8 cellular contexts compared by ENCODE assay signal in genomic region chr1:151157067-151157531, GRCh38. TPM values are rescaled to one million over a fixed set of nuclear protein-coding genes. Genes with fewer than 3 reads are reported as not detected.
DNase-seq lines count a peak whose midpoint lies in the region; ATAC-seq, FAIRE-seq and TF ChIP-seq lines count a peak whose summit lies in the region.

No MANE protein-coding gene starts in this region.

- no peaks in the 10 kb centered on the region for H3K9me3 ChIP-seq in GM12878 (replicated peaks; ENCODE audit: control insufficient read depth, insufficient read depth, low read length)
- H3K9me3 ChIP-seq in small intestine (ENCODE audit: control insufficient read depth, low read depth) = no peaks in the 10 kb centered on the region
- H3K9me3 ChIP-seq in MM.1S (replicated peaks; ENCODE audit: insufficient read depth, low read length) = no peaks in the 10 kb centered on the region

- no peaks in the 10 kb centered on the region for H3K9me2 ChIP-seq in MM.1S (replicated peaks; ENCODE audit: insufficient read depth, low read length)

- H3K9ac ChIP-seq in GM12878 (ENCODE audit: control insufficient read depth, insufficient read depth, low read length) = peak overlapping the region; percentile 81
- no peak overlapping the region for H3K9ac ChIP-seq in MM.1S (ENCODE audit: low read length)

- peak overlapping the region; percentile 99 to 100 (median 100) for H3K4me3 Mint-ChIP-seq in T-cell

- no peak for TF ChIP-seq EP300 in GM12878 (IDR thresholded peaks at IDR 0.05; ENCODE audit: borderline replicate concordance in 1 of 2, control insufficient read depth in 1 of 2, low read depth in 2 of 2, low read length in 2 of 2)

- CTCF ChIA-PET in T-cell (lab: Charles Lee) = interaction anchor here (0.5 to 5.1 kb wide), 15 partner anchors 9 to 241 kb away, joined by 3 to 144 read pairs (median 5); partner anchors contain the start of genes GABPB2 (in 1 of the 2), LYSMD1 (in 1 of the 2), MINDY1 (in 1 of the 2) and PSMD4 (in 1 of the 2)
- CTCF ChIA-PET in GM12878 (lab: Yijun Ruan, JAX) = interaction anchor here (0.6 to 8.4 kb wide), 45 partner anchors 9 to 683 kb away, joined by 3 to 353 read pairs (median 4); partner anchors contain the start of genes C2CD4D, GABPB2, LYSMD1 and MINDY1

- H3K79me2 ChIP-seq in GM12878 (ENCODE audit: control insufficient read depth, insufficient read depth, low read length) (peaks cover 20% of the 10 kb centered on the region), MM.1S (ENCODE audit: low read length) (no peaks in the 10 kb centered on the region)

- peaks cover 5 to 6% of the 10 kb centered on the region in 2 experiments for H3K36me3 ChIP-seq in GM12878 (ENCODE audit: control insufficient read depth in 2 of 2, insufficient read depth in 2 of 2, low read length in 1 of 2)
- peaks cover 4% of the 10 kb centered on the region in 2 donors for H3K36me3 ChIP-seq in small intestine (ENCODE audit: control insufficient read depth in 2 of 2, insufficient read depth in 2 of 2, low read length in 2 of 2)
- no peaks in the 10 kb centered on the region for H3K36me3 ChIP-seq in MM.1S (replicated peaks; ENCODE audit: insufficient read depth, low read length)

- in situ Hi-C loops in GM12878 (cut with MboI) = loop anchor here (5.0 kb wide), 2 partner anchors 60 to 135 kb away; no protein-coding TSS in a partner anchor

- FAIRE-seq in GM12878 (lab: Jason Lieb, UNC) = no peak
- no peak for FAIRE-seq in small intestine (lab: Jason Lieb, UNC)
- no peak for FAIRE-seq in H54 (lab: Jason Lieb, UNC)

- no peaks in the 10 kb centered on the region for H3K27me3 Mint-ChIP-seq in T-cell

- H3K27me3 ChIP-seq in GM12878 (replicated peaks in 1 of 2; ENCODE audit: control insufficient read depth in 2 of 2, insufficient read depth in 2 of 2, low read length in 1 of 2) (no peaks in the 10 kb centered on the region), small intestine (ENCODE audit: control insufficient read depth in 2 of 2, insufficient read depth in 2 of 2, low read length in 2 of 2) (no peaks in the 10 kb centered on the region), MM.1S (replicated peaks; ENCODE audit: insufficient read depth, low read length) (no peaks in the 10 kb centered on the region)

- H3K4me2 ChIP-seq in GM12878 (ENCODE audit: control insufficient read depth, insufficient read depth) (peak overlapping the region; percentile 81), MM.1S (ENCODE audit: low read depth, low read length) (no peak overlapping the region)

- H4K20me1 ChIP-seq in GM12878 (ENCODE audit: control insufficient read depth, insufficient read depth) (no peaks in the 10 kb centered on the region), MM.1S (ENCODE audit: insufficient read depth, low read length) (no peaks in the 10 kb centered on the region)

- H3K27ac ChIP-seq in GM12878 (ENCODE audit: control insufficient read depth, insufficient read depth) (peak overlapping the region; percentile 81), small intestine (ENCODE audit: low read depth in 1 of 2, low read length in 1 of 2) (peak overlapping the region; percentile 27 to 52), MM.1S (ENCODE audit: low read length) (no peak overlapping the region)

- POLR2A ChIA-PET in T-cell (lab: Charles Lee) (interaction anchor here in 1 of 2 donors (0.6 kb wide), 1 partner anchor 734 kb away, joined by 3 read pairs; no protein-coding TSS in a partner anchor), GM12878 (lab: Charles Lee) (interaction anchor here (0.6 to 2.3 kb wide), 10 partner anchors 9 to 170 kb away, joined by 3 to 19 read pairs (median 5); partner anchors contain the start of genes LYSMD1, MINDY1, PI4KB and SCNM1)

- peaks cover 50 to 66% (median 63%) of the 10 kb centered on the region in 3 donors for H3K4me1 Mint-ChIP-seq in T-cell

- no peaks in the 10 kb centered on the region for H3K9me3 Mint-ChIP-seq in T-cell

- intact Hi-C loops in GM12878 (cut with micrococcal nuclease; ENCODE audit: unreplicated experiment) = loop anchor here (2.0 kb wide), 1 partner anchor 94 kb away; no protein-coding TSS in a partner anchor

- RAD21 ChIA-PET in GM12878 (lab: Charles Lee; ENCODE audit: unreplicated experiment) = interaction anchor here (0.5 to 8.7 kb wide), 23 partner anchors 9 to 420 kb away, joined by 3 to 198 read pairs (median 8); partner anchors contain the start of genes C1orf56, CDC42SE1, GABPB2 and LYSMD1

- no peaks in the 10 kb centered on the region for H3F3A ChIP-seq in MM.1S (ENCODE audit: insufficient read depth, low read length)

- TF ChIP-seq POLR2A in GM12878 (IDR thresholded peaks at IDR 0.05; ENCODE audit: low read depth, low read length) (0 out of 2 replicates have a peak, but pooled peaks have one; percentile 35), H54 (IDR thresholded peaks at IDR 0.05; ENCODE audit: low read depth, low read length) (no peak)

- SMC1A ChIA-PET in GM12878 (lab: Charles Lee; ENCODE audit: uncharacterized antibody, unreplicated experiment) = interaction anchor here (0.7 to 11.1 kb wide), 24 partner anchors 8 to 184 kb away, joined by 3 to 282 read pairs (median 4); partner anchors contain the start of genes CDC42SE1, LYSMD1, MINDY1 and PSMD4

- H3K27ac Mint-ChIP-seq in T-cell = peak overlapping the region; percentile 97 to 100

- 19% methylated on average over 6 of the region's 6 CpGs for WGBS in GM12878 (ENCODE audit: insufficient coverage, insufficient replicate concordance, low lambda C conversion rate, missing lambda C conversion rate)
- WGBS in small intestine, 3 donors = 66 to 89% (median 81%) methylated on average over 6 of the region's 6 CpGs

- H3K4me3 ChIP-seq in GM12864 (ENCODE audit: low read depth, low read length) (peak overlapping the region; percentile 64), GM12878 (peak overlapping the region; percentile 85), small intestine (ENCODE audit: low read depth in 1 of 2, low read length in 2 of 2) (peak overlapping the region in 1 of 2 donors; percentile 31), MM.1S (ENCODE audit: low read length) (no peak overlapping the region)

- no peak for TF ChIP-seq RAD21 in GM12878 (IDR thresholded peaks at IDR 0.05; ENCODE audit: insufficient read depth, low read depth, low read length)

- BruUV-seq in GM12878 (replicated peaks; lab: Mats Ljungman, UMichigan) = no TSS peak

- no peak for TF ChIP-seq CTCF in GM12864 (IDR thresholded peaks at IDR 0.05; ENCODE audit: low read depth, low read length, missing control alignments)
- no peak for TF ChIP-seq CTCF in GM12878 (IDR thresholded peaks at IDR 0.05 in 2 of 3, conservative IDR thresholded peaks at IDR 0.05 in 1 of 3; ENCODE audit: control insufficient read depth in 2 of 3, extremely low read depth in 1 of 3, insufficient read depth in 1 of 3, low read depth in 3 of 3, low read length in 3 of 3)
- TF ChIP-seq CTCF in MM.1S (IDR thresholded peaks at IDR 0.05; ENCODE audit: low read length) = no peak

- ATAC-seq in T-cell (replicated peaks in 1 of 4) = peak; percentile 58 to 78 (median 72)
- ATAC-seq in GM12878 = peak; percentile 68

- H2AFZ ChIP-seq in GM12878 (ENCODE audit: control insufficient read depth, low read depth, low read length) (peak overlapping the region; percentile 75), MM.1S (ENCODE audit: low read length) (no peak overlapping the region)

- DNase-seq in GM12864 (ENCODE audit: low read depth) (no peak), T-cell (peak in 33 of 34 experiments; percentile 28 to 74 (median 50)), GM12878 (ENCODE audit: low read depth, low spot score) (no peak), small intestine (peak; percentile 37), HuH-7 (ENCODE audit: low spot score) (no peak), H54 (ENCODE audit: insufficient read length, low spot score) (no peak), MM.1S (no peak), RKO (ENCODE audit: low spot score) (no peak)

- peaks cover 30% of the 10 kb centered on the region for H3K4me1 ChIP-seq in GM12878 (ENCODE audit: control insufficient read depth, insufficient read depth, low read length)
- no peaks in the 10 kb centered on the region for H3K4me1 ChIP-seq in small intestine (ENCODE audit: control insufficient read depth in 2 of 2, insufficient read depth in 1 of 2, low read depth in 1 of 2, low read length in 1 of 2)
- no peaks in the 10 kb centered on the region for H3K4me1 ChIP-seq in MM.1S (ENCODE audit: low read length)

- peaks cover 27% of the 10 kb centered on the region for H3K36me3 Mint-ChIP-seq in T-cell

RNA-seq across cellular contexts. Expression of gene TNFAIP8L2, which starts 0.7 kb away (rescaled TPM):
- total RNA-seq in T-cell (10 to 100 TPM in 3 of 5 donors, 1 to 10 TPM in 2; 3.7 to 41.2 (median 38.8) TPM), GM12878 (2014; rRNA removed) (13.6 and 14.4 TPM in 2 replicates), GM12878 (2014; rRNA removed; fragmentation: Illumina TruSeq; extraction: Trizol) (9.0 and 10.0 TPM in 2 replicates), GM12878 (2021) (5.4 and 6.2 TPM in 2 replicates)
- 15.1 and 17.0 TPM in 2 replicates for total RNA-seq in GM12878 (2013; cell fraction: nucleolus; rRNA removed)
- polyA plus RNA-seq in GM12878 (2011; ENCODE audit: low read depth) = 3.3 TPM
- polyA plus RNA-seq in GM12878 (2011; rRNA removed) (12.9 and 16.7 TPM in 2 replicates), GM12878 (2014; fragmentation: Illumina TruSeq; extraction: Trizol) (7.4 and 7.7 TPM in 2 replicates), GM12878 (2014; fragmentation: Nextera tagmentation; extraction: Ambion mirVana) (10 to 100 TPM; 23.9 to 26.3 TPM), GM12878 (2014; rRNA removed) (12.1 and 14.8 TPM in 2 replicates), GM12878 (2016; fragmentation: Nextera tagmentation; extraction: Ambion mirVana) (10 to 100 TPM; 12.0 to 15.7 TPM), small intestine (10 to 100 TPM in 1 of 3 donors, 1 to 10 TPM in 2; 1.6 to 16.2 (median 4.7) TPM)
- polyA plus RNA-seq in GM12878 (2011; cell fraction: cytosol; rRNA removed) = 27.1 and 29.4 TPM in 2 replicates
- 12.8 and 15.2 TPM in 2 replicates for polyA plus RNA-seq in GM12878 (2011; cell fraction: nucleus; rRNA removed)
- polyA plus RNA-seq in GM12878 (2012) = 4.4 and 7.0 TPM in 2 replicates
- polyA minus RNA-seq in GM12878 (2011; rRNA and poly(A)+ RNA removed) = 13.5 and 25.8 TPM in 2 replicates
- polyA minus RNA-seq in GM12878 (2011; cell fraction: cytosol; rRNA and poly(A)+ RNA removed) = 3.7 and 5.0 TPM in 2 replicates
- polyA minus RNA-seq in GM12878 (2011; cell fraction: nucleus; rRNA and poly(A)+ RNA removed) = 6.0 and 7.1 TPM in 2 replicates

RNA-seq across cellular contexts. Expression of gene LYSMD1, which starts 8.6 kb away (rescaled TPM):
- 1 to 10 TPM in 3 of 5 donors, under 1 TPM in 2; 0.68 to 3.2 (median 2.3) TPM for total RNA-seq in T-cell
- total RNA-seq in GM12878 (2013; cell fraction: nucleolus; rRNA removed) = 3.1 and 4.3 TPM in 2 replicates
- 10.4 and 12.8 TPM in 2 replicates for total RNA-seq in GM12878 (2014; rRNA removed)
- total RNA-seq in GM12878 (2014; rRNA removed; fragmentation: Illumina TruSeq; extraction: Trizol) = 8.2 and 9.6 TPM in 2 replicates
- total RNA-seq in GM12878 (2021) = 7.8 and 8.0 TPM in 2 replicates
- polyA plus RNA-seq in GM12878 (2011; ENCODE audit: low read depth) = 3.7 TPM
- 5.1 and 6.1 TPM in 2 replicates for polyA plus RNA-seq in GM12878 (2011; rRNA removed)
- 3.9 and 4.1 TPM in 2 replicates for polyA plus RNA-seq in GM12878 (2011; cell fraction: cytosol; rRNA removed)
- polyA plus RNA-seq in GM12878 (2011; cell fraction: nucleus; rRNA removed) = 4.8 and 5.7 TPM in 2 replicates
- polyA plus RNA-seq in GM12878 (2012) = 5.0 and 6.5 TPM in 2 replicates
- 9.2 and 10.1 TPM in 2 replicates for polyA plus RNA-seq in GM12878 (2014; fragmentation: Illumina TruSeq; extraction: Trizol)
- polyA plus RNA-seq in GM12878 (2014; fragmentation: Nextera tagmentation; extraction: Ambion mirVana) = 1 to 10 TPM in 1 of 2 experiments, under 1 TPM in 1; 0.80 to 1.9 TPM
- 7.5 and 9.2 TPM in 2 replicates for polyA plus RNA-seq in GM12878 (2014; rRNA removed)
- 1 to 10 TPM; 1.9 to 3.5 TPM for polyA plus RNA-seq in GM12878 (2016; fragmentation: Nextera tagmentation; extraction: Ambion mirVana)
- 4.3 and 4.8 TPM in 2 replicates for polyA minus RNA-seq in GM12878 (2011; rRNA and poly(A)+ RNA removed)
- polyA minus RNA-seq in GM12878 (2011; cell fraction: cytosol; rRNA and poly(A)+ RNA removed) = 1.3 and 2.9 TPM in 2 replicates
- 1.5 and 2.6 TPM in 2 replicates for polyA minus RNA-seq in GM12878 (2011; cell fraction: nucleus; rRNA and poly(A)+ RNA removed)
- polyA plus RNA-seq in small intestine = 1 to 10 TPM; 3.2 to 7.2 (median 5.1) TPM

RNA-seq across cellular contexts. Expression of gene SCNM1, which starts 8.8 kb away (rescaled TPM):
- 10 to 100 TPM; 35.4 to 60.4 (median 52.4) TPM for total RNA-seq in T-cell
- 29.2 and 35.2 TPM in 2 replicates for total RNA-seq in GM12878 (2013; cell fraction: nucleolus; rRNA removed)
- total RNA-seq in GM12878 (2014; rRNA removed) = 70.8 and 80.8 TPM in 2 replicates
- 55.3 and 66.5 TPM in 2 replicates for total RNA-seq in GM12878 (2014; rRNA removed; fragmentation: Illumina TruSeq; extraction: Trizol)
- total RNA-seq in GM12878 (2021) = 47.6 and 51.0 TPM in 2 replicates
- 56.3 TPM for polyA plus RNA-seq in GM12878 (2011; ENCODE audit: low read depth)
- polyA plus RNA-seq in GM12878 (2011; rRNA removed) = 19.7 and 25.8 TPM in 2 replicates
- 26.1 and 31.0 TPM in 2 replicates for polyA plus RNA-seq in GM12878 (2011; cell fraction: cytosol; rRNA removed)
- polyA plus RNA-seq in GM12878 (2011; cell fraction: nucleus; rRNA removed) = 42.0 and 45.0 TPM in 2 replicates
- 51.0 and 59.7 TPM in 2 replicates for polyA plus RNA-seq in GM12878 (2012)
- 55.5 and 89.7 TPM in 2 replicates for polyA plus RNA-seq in GM12878 (2014; fragmentation: Illumina TruSeq; extraction: Trizol)
- 100 to 1,000 TPM; 191 to 207 TPM for polyA plus RNA-seq in GM12878 (2014; fragmentation: Nextera tagmentation; extraction: Ambion mirVana)
- polyA plus RNA-seq in GM12878 (2014; rRNA removed) = 43.0 and 45.1 TPM in 2 replicates
- 10 to 100 TPM; 83.0 to 87.4 TPM for polyA plus RNA-seq in GM12878 (2016; fragmentation: Nextera tagmentation; extraction: Ambion mirVana)
- 15.1 and 21.2 TPM in 2 replicates for polyA minus RNA-seq in GM12878 (2011; rRNA and poly(A)+ RNA removed)
- 7.3 and 13.4 TPM in 2 replicates for polyA minus RNA-seq in GM12878 (2011; cell fraction: cytosol; rRNA and poly(A)+ RNA removed)
- 11.5 and 17.4 TPM in 2 replicates for polyA minus RNA-seq in GM12878 (2011; cell fraction: nucleus; rRNA and poly(A)+ RNA removed)
- polyA plus RNA-seq in small intestine = 10 to 100 TPM; 43.8 to 69.6 (median 51.1) TPM

RNA-seq across cellular contexts. Expression of gene SEMA6C, which starts 10.7 kb away (rescaled TPM):
- total RNA-seq in T-cell = 10 to 100 TPM in 1 of 5 donors, 1 to 10 TPM in 4; 2.5 to 11.5 (median 8.5) TPM
- 0.56 and 1.1 TPM in 2 replicates for total RNA-seq in GM12878 (2013; cell fraction: nucleolus; rRNA removed)
- total RNA-seq in GM12878 (2014; rRNA removed) = 0.11 and 0.73 TPM in 2 replicates
- total RNA-seq in GM12878 (2014; rRNA removed; fragmentation: Illumina TruSeq; extraction: Trizol) = 0.18 and 0.32 TPM in 2 replicates
- 1.4 and 1.6 TPM in 2 replicates for total RNA-seq in GM12878 (2021)
- 0.18 TPM for polyA plus RNA-seq in GM12878 (2011; ENCODE audit: low read depth)
- polyA plus RNA-seq in GM12878 (2011; rRNA removed) = 0.07 and 0.18 TPM in 2 replicates
- polyA plus RNA-seq in GM12878 (2011; cell fraction: cytosol; rRNA removed) = 0.06 and 0.12 TPM in 2 replicates
- polyA plus RNA-seq in GM12878 (2011; cell fraction: nucleus; rRNA removed) = 1.5 and 1.6 TPM in 2 replicates
- polyA plus RNA-seq in GM12878 (2012) = 0.62 and 1.5 TPM in 2 replicates
- polyA plus RNA-seq in GM12878 (2014; fragmentation: Illumina TruSeq; extraction: Trizol) = 0.10 and 0.29 TPM in 2 replicates
- under 1 TPM in 1 of 2 experiments, not detected in 1; 0.22 TPM for polyA plus RNA-seq in GM12878 (2014; fragmentation: Nextera tagmentation; extraction: Ambion mirVana)
- polyA plus RNA-seq in GM12878 (2014; rRNA removed) = 1.1 and 2.2 TPM in 2 replicates
- polyA plus RNA-seq in GM12878 (2016; fragmentation: Nextera tagmentation; extraction: Ambion mirVana) = under 1 TPM; 0.13 to 0.34 TPM
- 0.05 TPM in 1 of 2 replicates, not detected in the other for polyA minus RNA-seq in GM12878 (2011; rRNA and poly(A)+ RNA removed)
- not detected in 2 replicates for polyA minus RNA-seq in GM12878 (2011; cell fraction: cytosol; rRNA and poly(A)+ RNA removed)
- 0.48 TPM in 1 of 2 replicates, not detected in the other for polyA minus RNA-seq in GM12878 (2011; cell fraction: nucleus; rRNA and poly(A)+ RNA removed)
- polyA plus RNA-seq in small intestine = 100 to 1,000 TPM in 1 of 3 donors, 10 to 100 TPM in 1, 1 to 10 TPM in 1; 8.7 to 140 (median 73.5) TPM

RNA-seq across cellular contexts. Expression of gene TMOD4, which starts 18.7 kb away (rescaled TPM):
- total RNA-seq in T-cell (1 to 10 TPM; 1.9 to 6.2 (median 5.3) TPM), GM12878 (2014; rRNA removed) (0.38 and 0.56 TPM in 2 replicates), GM12878 (2014; rRNA removed; fragmentation: Illumina TruSeq; extraction: Trizol) (not detected in 2 replicates), GM12878 (2021) (1.2 TPM in 1 of 2 replicates, not detected in the other)
- not detected in 2 replicates for total RNA-seq in GM12878 (2013; cell fraction: nucleolus; rRNA removed)
- not detected for polyA plus RNA-seq in GM12878 (2011; ENCODE audit: low read depth)
- polyA plus RNA-seq in GM12878 (2011; rRNA removed) (0.98 and 1.4 TPM in 2 replicates), GM12878 (2014; fragmentation: Illumina TruSeq; extraction: Trizol) (0.38 and 1.1 TPM in 2 replicates), GM12878 (2014; fragmentation: Nextera tagmentation; extraction: Ambion mirVana) (under 1 TPM; 0.45 to 0.51 TPM), GM12878 (2014; rRNA removed) (0.41 and 0.43 TPM in 2 replicates), GM12878 (2016; fragmentation: Nextera tagmentation; extraction: Ambion mirVana) (under 1 TPM; 0.30 to 0.50 TPM), small intestine (1 to 10 TPM in 1 of 3 donors, under 1 TPM in 1, not detected in 1; 0.19 to 1.9 TPM)
- polyA plus RNA-seq in GM12878 (2011; cell fraction: cytosol; rRNA removed) = 0.15 and 0.69 TPM in 2 replicates
- polyA plus RNA-seq in GM12878 (2011; cell fraction: nucleus; rRNA removed) = 2.1 and 2.4 TPM in 2 replicates
- 0.39 and 1.8 TPM in 2 replicates for polyA plus RNA-seq in GM12878 (2012)
- polyA minus RNA-seq in GM12878 (2011; rRNA and poly(A)+ RNA removed) = 3.8 TPM in 1 of 2 replicates, not detected in the other
- not detected in 2 replicates for polyA minus RNA-seq in GM12878 (2011; cell fraction: cytosol; rRNA and poly(A)+ RNA removed)
- not detected in 2 replicates for polyA minus RNA-seq in GM12878 (2011; cell fraction: nucleus; rRNA and poly(A)+ RNA removed)

Comparison
In these comparisons a context has a peak if more than half of its experiments do, and no peak if none do; other contexts are left out.
1. DNase-seq: peak in T-cell (33 of 34) and small intestine (single experiment); none in GM12864 (single experiment), GM12878 (single experiment), HuH-7 (single experiment), H54 (single experiment), MM.1S (single experiment) and RKO (single experiment).